ENCODE assay signal across 18 cellular contexts in the genomic region with DNA sequence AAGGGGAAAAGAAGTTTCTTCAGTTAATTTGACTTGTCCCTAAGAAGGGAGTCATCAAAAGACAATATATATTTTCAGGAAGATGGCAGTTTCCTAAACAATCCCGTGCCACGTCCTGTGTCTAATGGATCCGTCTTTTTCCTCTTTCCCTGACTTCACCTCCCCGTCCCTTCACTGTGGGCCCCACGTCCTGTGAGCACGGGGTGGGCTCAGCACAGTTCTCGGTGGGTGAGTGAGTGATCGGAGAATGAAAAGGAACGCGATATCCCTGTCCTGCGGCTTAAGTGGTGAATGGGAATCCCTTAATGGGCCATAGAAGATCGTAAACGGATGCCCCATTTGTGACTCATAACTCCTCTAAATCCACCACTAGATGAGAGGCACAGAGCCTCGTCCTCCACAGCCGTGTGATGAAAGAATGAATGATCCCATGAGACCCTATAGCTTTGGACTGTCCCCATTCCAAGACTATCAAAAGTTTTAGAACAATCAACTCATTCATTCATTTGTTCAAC.
A peak's percentile ranks its signal among the peaks of the same experiment; 100 is the strongest.
DNase-seq lines count a peak whose midpoint lies in the region; TF ChIP-seq lines count a peak whose summit lies in the region.
"Had no signal": no experiment of that assay in that cellular context is flagged by ENCODE, and none has a peak within 500 bp of the region (broad histone marks: within the 10 kb centered on the region; RNA-seq: fewer than 3 reads in every experiment).

No MANE protein-coding gene starts in this region.

- H3K9ac ChIP-seq in neuronal stem cell (ENCODE audit: low read depth, low read length, poor library complexity), result no peak overlapping the region
- H3K9ac ChIP-seq: BLaER1 treated with 17β-estradiol and CSF1 and Interleukin-3, amounts not matched to agents 10 nM and 100 nM had no signal

- H3K27ac ChIP-seq in HEK293 (ENCODE audit: extremely low read depth, low read depth, low read length) (no peak overlapping the region), neuronal stem cell (replicated peaks; ENCODE audit: low read length) (no peak overlapping the region)
- H3K27ac ChIP-seq: BLaER1 treated with 17β-estradiol and CSF1 and Interleukin-3, amounts not matched to agents 10 nM and 100 nM had no signal

- H4K91ac ChIP-seq in neuronal stem cell (ENCODE audit: low read depth, low read length, poor library complexity), result peak overlapping the region; percentile 40

- no peak overlapping the region for H3K18ac ChIP-seq in neuronal stem cell (ENCODE audit: low read length)

- H3K4me3 ChIP-seq in HEK293 (ENCODE audit: low read depth, low read length) (no peak overlapping the region), neuronal stem cell (ENCODE audit: low read length in 2 of 2) (no peak overlapping the region)
- H3K4me3 ChIP-seq: A549; BLaER1 treated with 17β-estradiol and CSF1 and Interleukin-3, amounts not matched to agents 10 nM and 100 nM; GM23338; K562 had no signal

- H3K4me1 ChIP-seq in HEK293 (ENCODE audit: control insufficient read depth, insufficient read depth, low read length) (no peaks in the 10 kb centered on the region), neuronal stem cell (ENCODE audit: control insufficient read depth in 2 of 2, insufficient read depth in 1 of 2, low read depth in 1 of 2, low read length in 2 of 2) (peaks cover 0 to 11% of the 10 kb centered on the region in 2 donors)
- H3K4me1 ChIP-seq: A549 had no signal

- H3K4me2 ChIP-seq in neuronal stem cell (ENCODE audit: insufficient read depth, low read length, poor library complexity, severe bottlenecking), result no peak overlapping the region
- H3K4me2 ChIP-seq: A549; BLaER1 treated with 17β-estradiol and CSF1 and Interleukin-3, amounts not matched to agents 10 nM and 100 nM; GM23338 had no signal

- H3K36me3 ChIP-seq in HEK293 (ENCODE audit: control insufficient read depth in 2 of 2, insufficient read depth in 1 of 2, low read length in 2 of 2), result no peaks in the 10 kb centered on the region
- H3K36me3 ChIP-seq in neuronal stem cell (replicated peaks in 1 of 2; ENCODE audit: control insufficient read depth in 2 of 2, insufficient read depth in 2 of 2, low read length in 2 of 2), result no peaks in the 10 kb centered on the region
- H3K36me3 ChIP-seq: BLaER1 treated with 17β-estradiol and CSF1 and Interleukin-3, amounts not matched to agents 10 nM and 100 nM had no signal

- no peak overlapping the region for H2BK120ac ChIP-seq in neuronal stem cell (ENCODE audit: low read depth, low read length)

- no peak overlapping the region for H3K4ac ChIP-seq in neuronal stem cell (ENCODE audit: low read length)

- H2AFZ ChIP-seq in neuronal stem cell (ENCODE audit: low read length), result no peak overlapping the region
- H2AFZ ChIP-seq: GM23338 had no signal

- peaks cover 2% of the 10 kb centered on the region for H3K79me1 ChIP-seq in neuronal stem cell (ENCODE audit: low read depth, low read length)

- POLR2A ChIA-PET in HEK293 (lab: Yijun Ruan, JAX), result no interaction called here

- no peak overlapping the region for H2BK15ac ChIP-seq in neuronal stem cell (ENCODE audit: low read length)

- no peak for TF ChIP-seq CTCF in HEK293 (tag by site-specific recombination; IDR thresholded peaks at IDR 0.05)

- H2AK5ac ChIP-seq in neuronal stem cell (ENCODE audit: low read depth, low read length), result no peak overlapping the region

- no CpG with 5 or more reads among the region's 15 CpGs for WGBS in neuronal stem cell (ENCODE audit: extremely low coverage in 2 of 2, insufficient read length in 2 of 2, insufficient replicate concordance in 1 of 2), 2 donors

- H4K8ac ChIP-seq in neuronal stem cell (ENCODE audit: low read depth, low read length), result no peak overlapping the region

- no peaks in the 10 kb centered on the region for H3K9me3 ChIP-seq in HEK293 (ENCODE audit: control insufficient read depth, insufficient read depth, low read depth, low read length)
- H3K9me3 ChIP-seq in neuronal stem cell (replicated peaks in 1 of 2; ENCODE audit: control insufficient read depth in 2 of 2, insufficient read depth in 1 of 2, low read depth in 1 of 2, low read length in 2 of 2), result peaks cover 0 to 2% of the 10 kb centered on the region in 2 donors
- H3K9me3 ChIP-seq: A549 had no signal

- peak; percentile 16 for DNase-seq in T1000 (lab: John Stamatoyannopoulos, UW)
- no peak for DNase-seq in neuronal stem cell (ENCODE audit: low spot score)
- no peak for DNase-seq in DMS153 (lab: John Stamatoyannopoulos, UW)
- DNase-seq in mucosa of gallbladder (ENCODE audit: low spot score), result no peak
- no peak for DNase-seq in stimulated activated CD4-positive, alpha-beta T cell treated with anti-CD3 and anti-CD28 coated beads, Interleukin-1b, Interleukin-23, amount 100 ng/mL, for 48 hours
- DNase-seq in HPDE6-E6E7 (ENCODE audit: extremely low spot score), result no peak
- DNase-seq: Calu3; CD4-positive, CD25-positive, alpha-beta regulatory T cell; DMS 273 treated with DMSO at 0.1 percent for 48 hours; DMS79; GDM1; H9; HFFc6 had no signal

- H3K27me3 ChIP-seq in neuronal stem cell (ENCODE audit: control insufficient read depth in 3 of 3, insufficient read depth in 3 of 3, low read depth in 1 of 3, low read length in 3 of 3), result peaks cover 0 to 2% (median 0%) of the 10 kb centered on the region in 3 experiments

- H3K23ac ChIP-seq in neuronal stem cell (ENCODE audit: low read depth, low read length, poor library complexity), result no peak overlapping the region

- H2BK12ac ChIP-seq in neuronal stem cell (ENCODE audit: low read length), result no peak overlapping the region

- no peak overlapping the region for H2BK5ac ChIP-seq in neuronal stem cell (ENCODE audit: low read length)

- no peak overlapping the region for H3K14ac ChIP-seq in neuronal stem cell (ENCODE audit: low read length)

- CTCF ChIA-PET in HEK293 (lab: Yijun Ruan, JAX), result interaction anchor here (0.6 to 0.7 kb wide), 4 partner anchors 36 to 615 kb away, joined by 3 to 8 read pairs (median 4); no protein-coding TSS in a partner anchor

TF ChIP-seq in HEK293, 187 proteins besides CTCF, POLR2A, EP300 and RAD21:
- TF ChIP-seq ZIC2 (tag by site-specific recombination; IDR thresholded peaks at IDR 0.05) (peak; percentile 11; the same call in 1 of the 2 replicates), ZNF555 (tag by site-specific recombination; conservative IDR thresholded peaks at IDR 0.05) (no peak), ZFP69B (tag by site-specific recombination; IDR thresholded peaks at IDR 0.05) (0 out of 2 replicates have a peak, but pooled peaks have one; percentile 29), ZNF792 (tag by site-specific recombination; IDR thresholded peaks at IDR 0.05) (no peak), ZNF23 (tag by site-specific recombination; IDR thresholded peaks at IDR 0.05; ENCODE audit: borderline replicate concordance) (no peak), ZNF2 (tag by site-specific recombination; IDR thresholded peaks at IDR 0.05) (no peak), ZNF184 (tag by site-specific recombination; IDR thresholded peaks at IDR 0.05) (no peak), ZNF677 (tag by site-specific recombination; IDR thresholded peaks at IDR 0.05) (no peak), TRIM28 (IDR thresholded peaks at IDR 0.05; ENCODE audit: borderline replicate concordance, low read length) (no peak), SCRT1 (tag by site-specific recombination; IDR thresholded peaks at IDR 0.05; ENCODE audit: borderline replicate concordance) (no peak)
- TF ChIP-seq, protein P1, sequence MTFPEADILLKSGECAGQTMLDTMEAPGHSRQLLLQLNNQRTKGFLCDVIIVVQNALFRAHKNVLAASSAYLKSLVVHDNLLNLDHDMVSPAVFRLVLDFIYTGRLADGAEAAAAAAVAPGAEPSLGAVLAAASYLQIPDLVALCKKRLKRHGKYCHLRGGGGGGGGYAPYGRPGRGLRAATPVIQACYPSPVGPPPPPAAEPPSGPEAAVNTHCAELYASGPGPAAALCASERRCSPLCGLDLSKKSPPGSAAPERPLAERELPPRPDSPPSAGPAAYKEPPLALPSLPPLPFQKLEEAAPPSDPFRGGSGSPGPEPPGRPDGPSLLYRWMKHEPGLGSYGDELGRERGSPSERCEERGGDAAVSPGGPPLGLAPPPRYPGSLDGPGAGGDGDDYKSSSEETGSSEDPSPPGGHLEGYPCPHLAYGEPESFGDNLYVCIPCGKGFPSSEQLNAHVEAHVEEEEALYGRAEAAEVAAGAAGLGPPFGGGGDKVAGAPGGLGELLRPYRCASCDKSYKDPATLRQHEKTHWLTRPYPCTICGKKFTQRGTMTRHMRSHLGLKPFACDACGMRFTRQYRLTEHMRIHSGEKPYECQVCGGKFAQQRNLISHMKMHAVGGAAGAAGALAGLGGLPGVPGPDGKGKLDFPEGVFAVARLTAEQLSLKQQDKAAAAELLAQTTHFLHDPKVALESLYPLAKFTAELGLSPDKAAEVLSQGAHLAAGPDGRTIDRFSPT (tag by site-specific recombination; IDR thresholded peaks at IDR 0.05), result 0 out of 2 replicates have a peak, but pooled peaks have one; percentile 25
- TF ChIP-seq, protein P2, sequence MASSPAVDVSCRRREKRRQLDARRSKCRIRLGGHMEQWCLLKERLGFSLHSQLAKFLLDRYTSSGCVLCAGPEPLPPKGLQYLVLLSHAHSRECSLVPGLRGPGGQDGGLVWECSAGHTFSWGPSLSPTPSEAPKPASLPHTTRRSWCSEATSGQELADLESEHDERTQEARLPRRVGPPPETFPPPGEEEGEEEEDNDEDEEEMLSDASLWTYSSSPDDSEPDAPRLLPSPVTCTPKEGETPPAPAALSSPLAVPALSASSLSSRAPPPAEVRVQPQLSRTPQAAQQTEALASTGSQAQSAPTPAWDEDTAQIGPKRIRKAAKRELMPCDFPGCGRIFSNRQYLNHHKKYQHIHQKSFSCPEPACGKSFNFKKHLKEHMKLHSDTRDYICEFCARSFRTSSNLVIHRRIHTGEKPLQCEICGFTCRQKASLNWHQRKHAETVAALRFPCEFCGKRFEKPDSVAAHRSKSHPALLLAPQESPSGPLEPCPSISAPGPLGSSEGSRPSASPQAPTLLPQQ (tag by site-specific recombination; IDR thresholded peaks at IDR 0.05), result peak; percentile 51; the same call in 1 of the 2 replicates
